ENCODE assay signal across 32 cellular contexts in genomic region chr10:101386659-101387259, GRCh38.
"Had no signal": no experiment of that assay in that cellular context is flagged by ENCODE, and none has a peak within 500 bp of the region (broad histone marks: within the 10 kb centered on the region; RNA-seq: fewer than 3 reads in every experiment).

No MANE protein-coding gene starts in this region.

- H3K36me3 ChIP-seq: brain microvascular endothelial cell, gastrocnemius medialis, left lung, neutrophil, prostate gland, thyroid gland, upper lobe of left lung, vagina had no signal

- FAIRE-seq: astrocyte had no signal

- DNase-seq: activated B cell treated with CpG ODN at 0.5 μM for 24 hours; activated CD4-positive, alpha-beta T cell treated with anti-CD3 and anti-CD28 coated beads, Interleukin-2, amount 50 U/mL, for 1 hour; activated CD8-positive, alpha-beta T cell treated with anti-CD3 and anti-CD28 coated beads for 36 hours; activated gamma-delta T cell treated with Interleukin-2 at 50 U/mL for 16 hours; activated naive CD4-positive, alpha-beta T cell treated with anti-CD3 and anti-CD28 coated beads, Interleukin-2, amount 50 U/mL, for 16 hours; activated T-cell treated with anti-CD3 and anti-CD28 coated beads, Interleukin-2, amount 50 U/mL, for 4 hours; amniotic stem cell; brain microvascular endothelial cell; central memory CD4-positive, alpha-beta T cell; dermis blood vessel endothelial cell; effector CD8-positive, alpha-beta T cell; gastrocnemius medialis; left lung; mammary epithelial cell; naive B cell; nephron progenitor cell; retina; stimulated activated CD4-positive, alpha-beta T cell treated with anti-CD3 and anti-CD28 coated beads, Interleukin-1b, Interleukin-23, amount 100 ng/mL, for 48 hours; stimulated activated CD4-positive, alpha-beta T cell treated with anti-CD3 and anti-CD28 coated beads, Interleukin-4, amount 100 ng/mL, for 4 hours; stimulated activated CD8-positive, alpha-beta memory T cell treated with anti-CD3 and anti-CD28 coated beads, Interleukin-4, amount 100 ng/mL, for 48 hours; stimulated activated naive CD8-positive, alpha-beta T cell treated with anti-CD3 and anti-CD28 coated beads, Interleukin-15, amount 100 ng/mL, for 72 hours; substantia nigra; T-helper 9 cell; thyroid gland; upper lobe of left lung had no signal

- ATAC-seq: activated CD8-positive, alpha-beta T cell treated with anti-CD3 and anti-CD28 coated beads for 36 hours; activated T-cell treated with anti-CD3 and anti-CD28 coated beads, Interleukin-2, amount 50 U/mL, for 4 hours; activated T-helper 17 cell treated with anti-CD3 and anti-CD28 coated beads, Interleukin-2, amount 50 U/mL, for 72 hours; left lung; stimulated activated memory B cell treated with anti-CD40 and anti-IgM and Interleukin-4, amounts not matched to agents 10 μg/mL and 1 μg/mL and 100 μg/mL, for 72 hours; stimulated activated naive CD8-positive, alpha-beta T cell treated with anti-CD3 and anti-CD28 coated beads, Interleukin-15, amount 100 ng/mL, for 72 hours had no signal

- H3K4me1 ChIP-seq: prostate gland had no signal

- H3K27me3 ChIP-seq: brain microvascular endothelial cell, gastrocnemius medialis, left lung, neutrophil, thyroid gland, upper lobe of left lung, vagina had no signal

- H3K4me3 ChIP-seq: gastrocnemius medialis, left lung, prostate gland, smooth muscle cell, thyroid gland, upper lobe of left lung, vagina had no signal

- H3K9me3 ChIP-seq: gastrocnemius medialis, left lung, neutrophil, prostate gland, thyroid gland, upper lobe of left lung, vagina had no signal

- H3K27ac ChIP-seq: brain microvascular endothelial cell, left lung, neutrophil, thyroid gland, vagina had no signal
